ENCODE assay signal across 11 cellular contexts in the genomic region with DNA sequence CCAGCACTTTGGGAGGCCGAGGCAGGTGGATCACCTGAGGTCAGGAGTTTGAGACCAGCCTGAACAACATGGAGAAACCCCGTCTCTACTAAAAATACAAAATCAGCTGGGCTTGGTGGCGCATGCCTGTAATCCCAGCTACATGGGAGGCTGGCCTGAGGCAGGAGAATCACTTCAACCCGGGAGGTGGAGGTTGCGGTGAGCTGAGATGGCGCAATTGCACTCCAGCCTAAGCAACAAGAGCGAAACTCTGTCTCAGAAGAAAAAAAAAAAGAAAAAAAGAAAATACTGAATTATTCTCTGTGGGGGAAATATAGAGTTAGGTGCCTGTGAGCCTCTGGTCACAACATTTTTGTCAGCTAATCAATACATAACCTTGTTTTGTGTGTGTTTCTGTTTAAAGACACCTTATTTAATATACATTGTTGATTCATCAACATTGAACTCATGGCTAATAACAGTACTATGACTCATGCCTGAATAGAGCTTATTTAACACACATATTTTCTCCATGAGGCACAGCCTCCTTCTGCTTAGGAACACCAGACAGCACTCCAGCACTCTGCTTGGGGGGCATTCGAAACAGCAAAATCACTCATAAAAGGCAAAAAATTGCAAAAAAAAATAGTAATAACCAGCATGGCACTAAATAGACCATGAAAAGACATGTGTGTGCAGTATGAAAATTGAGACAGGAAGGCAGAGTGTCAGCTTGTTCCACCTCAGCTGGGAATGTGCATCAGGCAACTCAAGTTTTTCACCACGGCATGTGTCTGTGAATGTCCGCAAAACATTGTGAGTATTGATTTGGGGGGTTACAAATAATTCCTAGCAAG. TPM values are rescaled to one million over a fixed set of nuclear protein-coding genes. Genes with fewer than 3 reads are reported as not detected.
DNase-seq lines count a peak whose midpoint lies in the region; ATAC-seq and TF ChIP-seq lines count a peak whose summit lies in the region.
"Had no signal": no experiment of that assay in that cellular context is flagged by ENCODE, and none has a peak within 500 bp of the region (broad histone marks: within the 10 kb centered on the region; RNA-seq: fewer than 3 reads in every experiment).

A gene (plus strand): TSS at position 519 of the 836 bp plus-strand sequence. CDS start 214 bp downstream, at position 733.

- no peaks in the 10 kb centered on the region for H3K27me3 ChIP-seq in MG63

- no peaks in the 10 kb centered on the region for H3K36me3 ChIP-seq in MG63

- H3K9me3 Mint-ChIP-seq in neural crest cell, result no peaks in the 10 kb centered on the region

- peaks cover 4% of the 10 kb centered on the region for H3K4me1 Mint-ChIP-seq in neural crest cell

- H3K4me3 ChIP-seq in MG63 (no peak within 1 kb of the TSS), astrocyte of the spinal cord (ENCODE audit: low read depth, low read length) (peak within 1 kb of the TSS; percentile 28)

- ATAC-seq in GM19035 (IDR thresholded peaks at IDR 0.05; ENCODE audit: unreplicated experiment), result no peak
- ATAC-seq in GM21576 (IDR thresholded peaks at IDR 0.05; ENCODE audit: unreplicated experiment), result no peak

- in situ Hi-C loops in astrocyte of the spinal cord (cut with HindIII; ENCODE audit: low sequenced_read_pairs), result no loop called here

- peak; percentile 24 for DNase-seq in COLO829 (ENCODE audit: low spot score)
- DNase-seq in MG63, result peak; percentile 32
- DNase-seq in astrocyte of the spinal cord (ENCODE audit: low read depth, low spot score), result peak; percentile 91
- no peak for DNase-seq in neural crest cell (ENCODE audit: low read depth, low spot score)
- DNase-seq in COR-L47 (lab: John Stamatoyannopoulos, UW), result no peak
- no peak for DNase-seq in NCI-H446 treated with DMSO at 0.1 percent for 48 hours (lab: John Stamatoyannopoulos, UW)
- DNase-seq: KBM-7, RPMI8226 had no signal

- H3K36me3 Mint-ChIP-seq in neural crest cell (ENCODE audit: low read depth), result no peaks in the 10 kb centered on the region

- H3K27me3 Mint-ChIP-seq in neural crest cell (ENCODE audit: low read depth), result no peaks in the 10 kb centered on the region

- no peak within 1 kb of the TSS for H3K4me3 Mint-ChIP-seq in neural crest cell

- peak within 1 kb of the TSS; percentile 60 for H3K27ac Mint-ChIP-seq in neural crest cell (ENCODE audit: unreplicated experiment)

- H3K9me3 ChIP-seq in MG63, result peaks cover under 1% of the 10 kb centered on the region; the same call in 1 of the 2 replicates

- TF ChIP-seq CTCF in astrocyte of the spinal cord (IDR thresholded peaks at IDR 0.05; ENCODE audit: low read depth, low read length) (no peak), neural crest cell (conservative IDR thresholded peaks at IDR 0.05) (no peak)

RNA-seq across cellular contexts. Expression of the gene that starts here (rescaled TPM):
- 0.63 TPM in 1 of 2 replicates, not detected in the other for total RNA-seq in MG63 (2014; rRNA removed; shearing (Covaris generic); ENCODE audit: low replicate concordance)
- total RNA-seq in neural crest cell, result not detected in 2 replicates
- total RNA-seq: mesenteric fat pad had no signal

Comparison
In these comparisons a context has a peak if more than half of its experiments do, and no peak if none do; other contexts are left out.
1. Peak in DNase-seq in MG63; RNA of the gene not detected or under 1 TPM.
2. DNase-seq: peak in COLO829 (single experiment) and astrocyte of the spinal cord (single experiment); none in neural crest cell (single experiment), COR-L47 (single experiment) and NCI-H446 treated with DMSO at 0.1 percent for 48 hours (single experiment).